ENCODE assay signal across 8 cellular contexts in genomic region chr16:29815032-29815721, GRCh38. TPM values are rescaled to one million over a fixed set of nuclear protein-coding genes. Genes with fewer than 3 reads are reported as not detected.
DNase-seq lines count a peak whose midpoint lies in the region; ATAC-seq and TF ChIP-seq lines count a peak whose summit lies in the region.

No MANE protein-coding gene starts in this region.

- no peak for ATAC-seq in activated CD8-positive, alpha-beta memory T cell treated with anti-CD3 and anti-CD28 coated beads, Interleukin-2, amount 10 ng/mL, durations not matched to agents 7 days and 5 days
- no peak for ATAC-seq in HG02870 (IDR thresholded peaks at IDR 0.05; ENCODE audit: unreplicated experiment)
- ATAC-seq in HG02588 (IDR thresholded peaks at IDR 0.05; ENCODE audit: unreplicated experiment): no peak
- ATAC-seq in GM19324 (IDR thresholded peaks at IDR 0.05; ENCODE audit: low FRiP score, unreplicated experiment): no peak

- H3K4me3 Mint-ChIP-seq in activated CD8-positive, alpha-beta memory T cell treated with anti-CD3 and anti-CD28 coated beads, Interleukin-2, amount 10 ng/mL, durations not matched to agents 7 days and 5 days: peak overlapping the region; percentile 99
- H3K4me3 Mint-ChIP-seq in progenitor cell of endocrine pancreas (ENCODE audit: low read depth): peak overlapping the region; percentile 85

- peak overlapping the region; percentile 34; the same call in 1 of the 2 replicates for H3K9ac ChIP-seq in HUES64 (ENCODE audit: low read depth, low read length)

- TF ChIP-seq CTCF in BE2C (IDR thresholded peaks at IDR 0.05; ENCODE audit: low read depth, low read length) (no peak), fibroblast of pulmonary artery (IDR thresholded peaks at IDR 0.05; ENCODE audit: low read length, missing control alignments) (no peak), progenitor cell of endocrine pancreas (IDR thresholded peaks at IDR 0.05; ENCODE audit: unreplicated experiment) (no peak)

- H3K36me3 Mint-ChIP-seq in activated CD8-positive, alpha-beta memory T cell treated with anti-CD3 and anti-CD28 coated beads, Interleukin-2, amount 10 ng/mL, durations not matched to agents 7 days and 5 days: peaks cover 30% of the 10 kb centered on the region
- peaks cover 15% of the 10 kb centered on the region for H3K36me3 Mint-ChIP-seq in progenitor cell of endocrine pancreas (ENCODE audit: insufficient read depth)

- H3K27ac Mint-ChIP-seq in activated CD8-positive, alpha-beta memory T cell treated with anti-CD3 and anti-CD28 coated beads, Interleukin-2, amount 10 ng/mL, durations not matched to agents 7 days and 5 days: peak overlapping the region; percentile 88
- peak overlapping the region; percentile 96 for H3K27ac Mint-ChIP-seq in progenitor cell of endocrine pancreas

- peaks cover 12% of the 10 kb centered on the region for H3K27me3 Mint-ChIP-seq in activated CD8-positive, alpha-beta memory T cell treated with anti-CD3 and anti-CD28 coated beads, Interleukin-2, amount 10 ng/mL, durations not matched to agents 7 days and 5 days
- peaks cover 14% of the 10 kb centered on the region for H3K27me3 Mint-ChIP-seq in progenitor cell of endocrine pancreas

- CTCF ChIA-PET in activated CD8-positive, alpha-beta memory T cell treated with anti-CD3 and anti-CD28 coated beads, Interleukin-2, amount 10 ng/mL, durations not matched to agents 7 days and 5 days (lab: Charles Lee): interaction anchor here (0.6 to 16.1 kb wide), 26 partner anchors 8 to 241 kb away, joined by 3 to 192 read pairs (median 5); partner anchors contain the start of genes C16orf54, KCTD13, KIF22 and MAZ

- WGBS in HUES64: 5% methylated on average over 33 of the region's 39 CpGs

- peaks cover 32% of the 10 kb centered on the region for H3K36me3 ChIP-seq in BE2C
- peaks cover 26% of the 10 kb centered on the region for H3K36me3 ChIP-seq in HUES64 (ENCODE audit: insufficient read depth, low read length)

- H3K4me1 Mint-ChIP-seq in activated CD8-positive, alpha-beta memory T cell treated with anti-CD3 and anti-CD28 coated beads, Interleukin-2, amount 10 ng/mL, durations not matched to agents 7 days and 5 days: peaks cover 68% of the 10 kb centered on the region
- peaks cover 38% of the 10 kb centered on the region for H3K4me1 Mint-ChIP-seq in progenitor cell of endocrine pancreas (ENCODE audit: low read depth)

- no peaks in the 10 kb centered on the region for H3K9me3 ChIP-seq in BE2C
- H3K9me3 ChIP-seq in HUES64 (ENCODE audit: insufficient read depth, low read depth, low read length): no peaks in the 10 kb centered on the region

- H3K27me3 ChIP-seq in BE2C: no peaks in the 10 kb centered on the region
- no peaks in the 10 kb centered on the region for H3K27me3 ChIP-seq in HUES64 (ENCODE audit: insufficient read depth, low read length)

- DNase-seq in BE2C (peak; percentile 50), fibroblast of pulmonary artery (ENCODE audit: low read depth) (no peak), progenitor cell of endocrine pancreas (ENCODE audit: low spot score, unreplicated experiment) (no peak)
- DNase-seq in activated CD8-positive, alpha-beta memory T cell treated with anti-CD3 and anti-CD28 coated beads, Interleukin-2, amount 10 ng/mL, durations not matched to agents 7 days and 5 days: peak; percentile 72

- H3K4me1 ChIP-seq in BE2C: peaks cover 3% of the 10 kb centered on the region
- H3K4me1 ChIP-seq in HUES64 (ENCODE audit: insufficient read depth, low read length): peaks cover 27% of the 10 kb centered on the region

- H3K27ac ChIP-seq in HUES64 (ENCODE audit: low read depth, low read length): peak overlapping the region; percentile 29; the same call in 1 of the 2 replicates

- no peaks in the 10 kb centered on the region for H3K9me3 Mint-ChIP-seq in activated CD8-positive, alpha-beta memory T cell treated with anti-CD3 and anti-CD28 coated beads, Interleukin-2, amount 10 ng/mL, durations not matched to agents 7 days and 5 days (ENCODE audit: low read depth)
- H3K9me3 Mint-ChIP-seq in progenitor cell of endocrine pancreas (ENCODE audit: low read depth): no peaks in the 10 kb centered on the region

- H3K4me3 ChIP-seq in BE2C (ENCODE audit: low read depth, low read length) (peak overlapping the region; percentile 80), HUES64 (ENCODE audit: low read length) (peak overlapping the region; percentile 82), fibroblast of pulmonary artery (replicated peaks; ENCODE audit: low read depth, low read length) (peak overlapping the region; percentile 81)

RNA-seq across cellular contexts. Expression of gene PAGR1, which starts 0.8 kb away (rescaled TPM):
- polyA plus RNA-seq in BE2C (2012; ENCODE audit: insufficient read depth, insufficient read length, low read depth): 153 TPM
- 52.5 TPM for polyA plus RNA-seq in HUES64 (2013, experiment 1 of 2)
- polyA plus RNA-seq in HUES64 (2013, experiment 2 of 2): 49.5 TPM
- 10 to 100 TPM; 34.3 to 35.2 TPM for total RNA-seq in activated CD8-positive, alpha-beta memory T cell treated with anti-CD3 and anti-CD28 coated beads, Interleukin-2, amount 10 ng/mL, durations not matched to agents 7 days and 5 days
- total RNA-seq in progenitor cell of endocrine pancreas: 26.4 and 29.9 TPM in 2 replicates

RNA-seq across cellular contexts. Expression of gene PRRT2, which starts 3.2 kb away (rescaled TPM):
- 132 TPM for polyA plus RNA-seq in BE2C (2012; ENCODE audit: insufficient read depth, insufficient read length, low read depth)
- polyA plus RNA-seq in HUES64 (2013, experiment 1 of 2): 10.2 TPM
- 12.9 TPM for polyA plus RNA-seq in HUES64 (2013, experiment 2 of 2)
- 1 to 10 TPM in 1 of 2 experiments, under 1 TPM in 1; 0.85 to 1.1 TPM for total RNA-seq in activated CD8-positive, alpha-beta memory T cell treated with anti-CD3 and anti-CD28 coated beads, Interleukin-2, amount 10 ng/mL, durations not matched to agents 7 days and 5 days
- 1.4 and 2.4 TPM in 2 replicates for total RNA-seq in progenitor cell of endocrine pancreas

RNA-seq across cellular contexts. Expression of gene MVP, which starts 5.1 kb away (rescaled TPM):
- polyA plus RNA-seq in BE2C (2012; ENCODE audit: insufficient read depth, insufficient read length, low read depth): 17.2 TPM
- polyA plus RNA-seq in HUES64 (2013, experiment 1 of 2): 0.80 TPM
- 1.4 TPM for polyA plus RNA-seq in HUES64 (2013, experiment 2 of 2)
- 100 to 1,000 TPM; 110 to 123 TPM for total RNA-seq in activated CD8-positive, alpha-beta memory T cell treated with anti-CD3 and anti-CD28 coated beads, Interleukin-2, amount 10 ng/mL, durations not matched to agents 7 days and 5 days
- 6.5 and 9.0 TPM in 2 replicates for total RNA-seq in progenitor cell of endocrine pancreas

RNA-seq across cellular contexts. Expression of gene MAZ, which starts 8.8 kb away (rescaled TPM):
- polyA plus RNA-seq in BE2C (2012; ENCODE audit: insufficient read depth, insufficient read length, low read depth): 1,186 TPM
- polyA plus RNA-seq in HUES64 (2013, experiment 1 of 2): 290 TPM
- 272 TPM for polyA plus RNA-seq in HUES64 (2013, experiment 2 of 2)
- total RNA-seq in activated CD8-positive, alpha-beta memory T cell treated with anti-CD3 and anti-CD28 coated beads, Interleukin-2, amount 10 ng/mL, durations not matched to agents 7 days and 5 days: 100 to 1,000 TPM; 411 to 434 TPM
- total RNA-seq in progenitor cell of endocrine pancreas: 345 and 347 TPM in 2 replicates

RNA-seq across cellular contexts. Expression of gene KIF22, which starts 24.6 kb away (rescaled TPM):
- polyA plus RNA-seq in BE2C (2012; ENCODE audit: insufficient read depth, insufficient read length, low read depth): 143 TPM
- 91.3 TPM for polyA plus RNA-seq in HUES64 (2013, experiment 1 of 2)
- 95.0 TPM for polyA plus RNA-seq in HUES64 (2013, experiment 2 of 2)
- 100 to 1,000 TPM; 205 to 266 TPM for total RNA-seq in activated CD8-positive, alpha-beta memory T cell treated with anti-CD3 and anti-CD28 coated beads, Interleukin-2, amount 10 ng/mL, durations not matched to agents 7 days and 5 days
- total RNA-seq in progenitor cell of endocrine pancreas: 78.4 and 79.8 TPM in 2 replicates

Comparison
In these comparisons a context has a peak if more than half of its experiments do, and no peak if none do; other contexts are left out.
1. DNase-seq: peak in BE2C (single experiment) and activated CD8-positive, alpha-beta memory T cell treated with anti-CD3 and anti-CD28 coated beads, Interleukin-2, amount 10 ng/mL, durations not matched to agents 7 days and 5 days (single experiment); none in fibroblast of pulmonary artery (single experiment) and progenitor cell of endocrine pancreas (single experiment).
2. RNA of gene MVP, which starts 5.1 kb away (total RNA-seq): 110 to 123 TPM in activated CD8-positive, alpha-beta memory T cell treated with anti-CD3 and anti-CD28 coated beads, Interleukin-2, amount 10 ng/mL, durations not matched to agents 7 days and 5 days; 6.5 to 9.0 TPM in progenitor cell of endocrine pancreas; every median in the first group is over 10 times any median in the second.
3. Peak in every context shown above with its lines, with median percentiles within 50 percentile points of each other: H3K4me3 ChIP-seq.